ENCODE assay signal across 8 cellular contexts in genomic region chr1:68116643-68117235, GRCh38.
DNase-seq lines count a peak whose midpoint lies in the region; ATAC-seq and TF ChIP-seq lines count a peak whose summit lies in the region.

No MANE protein-coding gene starts in this region.

- no peaks in the 10 kb centered on the region for H3K79me2 ChIP-seq in OCI-LY7 (ENCODE audit: insufficient read depth, low read depth, low read length)

- 0 to 10% (median 3%) methylated on average over 3 of the region's 3 CpGs for WGBS in psoas muscle, 3 donors

- TF ChIP-seq CTCF in OCI-LY7 (conservative IDR thresholded peaks at IDR 0.05; ENCODE audit: low read length) (peak; percentile 94), psoas muscle (IDR thresholded peaks at IDR 0.05) (peak; percentile 90)

- H3K9me2 ChIP-seq in OCI-LY7 (ENCODE audit: insufficient read depth, low read length) = no peaks in the 10 kb centered on the region

- H3K4me3 ChIP-seq in OCI-LY7 (ENCODE audit: low read depth, low read length, poor library complexity, severe bottlenecking) (no peak overlapping the region), psoas muscle (peak overlapping the region; percentile 16)

- H3K36me3 ChIP-seq in OCI-LY7 (ENCODE audit: insufficient read depth, low read length) = no peaks in the 10 kb centered on the region
- H3K36me3 ChIP-seq in psoas muscle (ENCODE audit: insufficient read depth in 1 of 2, low read depth in 1 of 2) = no peaks in the 10 kb centered on the region

- no peaks in the 10 kb centered on the region for H3K4me1 ChIP-seq in OCI-LY7 (ENCODE audit: insufficient read depth, low read length, poor library complexity, severe bottlenecking)
- peaks cover 14% of the 10 kb centered on the region for H3K4me1 ChIP-seq in psoas muscle

- DNase-seq in DMS114 treated with DMSO at 0.1 percent for 48 hours (lab: John Stamatoyannopoulos, UW; ENCODE audit: unreplicated experiment) (peak; percentile 51), HT1080 (ENCODE audit: low read depth) (peak; percentile 42), OCI-LY7 (ENCODE audit: low spot score) (peak; percentile 57), head of caudate nucleus (peak in 37 of 42 donors; percentile 28 to 88 (median 70)), psoas muscle (peak in 1 of 2 donors; percentile 26), GF-D8 (lab: John Stamatoyannopoulos, UW) (no peak)
- peak; percentile 2 for DNase-seq in activated T-helper 9 cell treated with anti-CD3 and anti-CD28 coated beads, Interleukin-2, amount 50 U/mL, for 16 hours (ENCODE audit: low read depth)

- no peaks in the 10 kb centered on the region for H4K20me1 ChIP-seq in OCI-LY7 (ENCODE audit: insufficient read depth, low read length)

- H3K9me3 ChIP-seq in OCI-LY7 (ENCODE audit: low read length) (no peaks in the 10 kb centered on the region), psoas muscle (no peaks in the 10 kb centered on the region)

- H3K27ac ChIP-seq in OCI-LY7 (ENCODE audit: low read depth, low read length, poor library complexity, severe bottlenecking) (no peak overlapping the region), psoas muscle (no peak overlapping the region)

- 0 out of 2 replicates have a peak overlapping the region, but pooled peaks have one; percentile 20 for H3K4me2 ChIP-seq in OCI-LY7 (ENCODE audit: low read length)

- CTCF ChIA-PET in OCI-LY7 (lab: Charles Lee; ENCODE audit: unreplicated experiment) = interaction anchor here (0.5 to 1.3 kb wide), 3 partner anchors 325 to 347 kb away, joined by 3 to 6 read pairs (median 3); no protein-coding TSS in a partner anchor

- H2AFZ ChIP-seq in OCI-LY7 (ENCODE audit: low read length) = peak overlapping the region; percentile 40; the same call in 1 of the 2 replicates

- POLR2A ChIA-PET in OCI-LY7 (lab: Charles Lee) = interaction anchor here (1.5 to 1.6 kb wide), 2 partner anchors 17 to 326 kb away, joined by 6 read pairs; no protein-coding TSS in a partner anchor

- ATAC-seq in psoas muscle (peak; percentile 26 to 56 (median 42)), GM19351 (IDR thresholded peaks at IDR 0.05; ENCODE audit: unreplicated experiment) (no peak)

- no TSS peak for BruUV-seq in OCI-LY7 (replicated peaks; lab: Mats Ljungman, UMichigan)

- intact Hi-C loops in OCI-LY7 (cut with micrococcal nuclease; ENCODE audit: unreplicated experiment) (loop anchor here (1.0 to 5.0 kb wide), 4 partner anchors 226 to 1620 kb away; no protein-coding TSS in a partner anchor), head of caudate nucleus (cut with DNase I) (loop anchor here (2.0 kb wide), 1 partner anchor 228 kb away; no protein-coding TSS in a partner anchor), psoas muscle (cut with DNase I) (loop anchor here (1.0 to 10.0 kb wide), 7 partner anchors 206 to 1621 kb away; no protein-coding TSS in a partner anchor)

- no peaks in the 10 kb centered on the region for H3K27me3 ChIP-seq in psoas muscle (ENCODE audit: insufficient read depth in 3 of 3, low read length in 2 of 3)
